19 cellular contexts compared by ENCODE assay signal in genomic region chr22:44574581-44575343, GRCh38.
A peak's percentile ranks its signal among the peaks of the same experiment; 100 is the strongest.
DNase-seq lines count a peak whose midpoint lies in the region; ATAC-seq and TF ChIP-seq lines count a peak whose summit lies in the region.
"Had no signal": no experiment of that assay in that cellular context is flagged by ENCODE, and none has a peak within 500 bp of the region (broad histone marks: within the 10 kb centered on the region; RNA-seq: fewer than 3 reads in every experiment).

No MANE protein-coding gene starts in this region.

- peak overlapping the region; percentile 22 for H3K4me3 ChIP-seq in skeletal muscle satellite cell (ENCODE audit: low read length)
- H3K4me3 ChIP-seq: adrenal gland, MG63 had no signal

- H3K9me3 Mint-ChIP-seq in activated naive CD4-positive, alpha-beta T cell treated with anti-CD3 and anti-CD28 coated beads, Interleukin-2, amount 50 U/mL, for 24 hours = no peaks in the 10 kb centered on the region
- no peaks in the 10 kb centered on the region for H3K9me3 Mint-ChIP-seq in activated naive CD4-positive, alpha-beta T cell treated with anti-CD3 and anti-CD28 coated beads for 36 hours
- H3K9me3 Mint-ChIP-seq: activated T-helper 1 cell treated with anti-CD3 and anti-CD28 coated beads, Interleukin-12 subunit alpha, Interleukin-12 subunit beta, Interleukin-2, Interleukin-4 antibody, amounts not matched to agents 30 ng/mL and 10 ng/mL and 1 ng/mL, durations not matched to agents 14 hours and 24 hours and 36 hours; CD4-positive, alpha-beta T cell; mesothelial cell of epicardium; T-cell had no signal

- H3K36me3 Mint-ChIP-seq in activated naive CD4-positive, alpha-beta T cell treated with anti-CD3 and anti-CD28 coated beads, Interleukin-2, amount 50 U/mL, for 24 hours = no peaks in the 10 kb centered on the region
- H3K36me3 Mint-ChIP-seq in activated naive CD4-positive, alpha-beta T cell treated with anti-CD3 and anti-CD28 coated beads for 36 hours (ENCODE audit: low read depth) = no peaks in the 10 kb centered on the region
- H3K36me3 Mint-ChIP-seq: mesothelial cell of epicardium; stimulated activated memory B cell treated with anti-CD40 and anti-IgM and Interleukin-4, amounts not matched to agents 10 μg/mL and 1 μg/mL and 100 μg/mL, for 72 hours; T-cell had no signal

- H3K27ac Mint-ChIP-seq in activated naive CD4-positive, alpha-beta T cell treated with anti-CD3 and anti-CD28 coated beads, Interleukin-2, amount 50 U/mL, for 24 hours = peak overlapping the region; percentile 77
- no peak overlapping the region for H3K27ac Mint-ChIP-seq in activated naive CD4-positive, alpha-beta T cell treated with anti-CD3 and anti-CD28 coated beads for 36 hours
- H3K27ac Mint-ChIP-seq: activated T-helper 1 cell treated with anti-CD3 and anti-CD28 coated beads, Interleukin-12 subunit alpha, Interleukin-12 subunit beta, Interleukin-2, Interleukin-4 antibody, amounts not matched to agents 30 ng/mL and 10 ng/mL and 1 ng/mL, durations not matched to agents 14 hours and 24 hours and 36 hours; CD4-positive, alpha-beta T cell; mesothelial cell of epicardium; stimulated activated memory B cell treated with anti-CD40 and anti-IgM and Interleukin-4, amounts not matched to agents 10 μg/mL and 1 μg/mL and 100 μg/mL, for 72 hours; T-cell had no signal

- no peak overlapping the region for H3K4me3 Mint-ChIP-seq in activated naive CD4-positive, alpha-beta T cell treated with anti-CD3 and anti-CD28 coated beads, Interleukin-2, amount 50 U/mL, for 24 hours
- no peak overlapping the region for H3K4me3 Mint-ChIP-seq in activated naive CD4-positive, alpha-beta T cell treated with anti-CD3 and anti-CD28 coated beads for 36 hours
- H3K4me3 Mint-ChIP-seq: activated T-helper 1 cell treated with anti-CD3 and anti-CD28 coated beads, Interleukin-12 subunit alpha, Interleukin-12 subunit beta, Interleukin-2, Interleukin-4 antibody, amounts not matched to agents 30 ng/mL and 10 ng/mL and 1 ng/mL, durations not matched to agents 14 hours and 24 hours and 36 hours; CD4-positive, alpha-beta T cell; mesothelial cell of epicardium; neural crest cell; stimulated activated memory B cell treated with anti-CD40 and anti-IgM and Interleukin-4, amounts not matched to agents 10 μg/mL and 1 μg/mL and 100 μg/mL, for 72 hours; T-cell had no signal

- H3K27me3 Mint-ChIP-seq in activated naive CD4-positive, alpha-beta T cell treated with anti-CD3 and anti-CD28 coated beads, Interleukin-2, amount 50 U/mL, for 24 hours = peaks cover 11% of the 10 kb centered on the region
- H3K27me3 Mint-ChIP-seq in activated naive CD4-positive, alpha-beta T cell treated with anti-CD3 and anti-CD28 coated beads for 36 hours (ENCODE audit: low read depth) = peaks cover 29% of the 10 kb centered on the region

- H3K4me2 ChIP-seq in skeletal muscle satellite cell (ENCODE audit: low read length) = no peak overlapping the region

- no peaks in the 10 kb centered on the region for H3K4me1 Mint-ChIP-seq in activated naive CD4-positive, alpha-beta T cell treated with anti-CD3 and anti-CD28 coated beads, Interleukin-2, amount 50 U/mL, for 24 hours
- H3K4me1 Mint-ChIP-seq in activated naive CD4-positive, alpha-beta T cell treated with anti-CD3 and anti-CD28 coated beads for 36 hours (ENCODE audit: low read depth) = no peaks in the 10 kb centered on the region
- H3K4me1 Mint-ChIP-seq: neural crest cell; stimulated activated memory B cell treated with anti-CD40 and anti-IgM and Interleukin-4, amounts not matched to agents 10 μg/mL and 1 μg/mL and 100 μg/mL, for 72 hours had no signal

- no peaks in the 10 kb centered on the region for H3K9me3 ChIP-seq in skeletal muscle satellite cell (replicated peaks; ENCODE audit: low read length)
- H3K9me3 ChIP-seq: adrenal gland had no signal

- ATAC-seq in SK-N-SH treated with all-trans-retinoic acid at 6 μM for 48 hours (peak; percentile 12; the same call in 2 of the 3 replicates), left ventricle myocardium superior (peak; percentile 80), HG02759 (IDR thresholded peaks at IDR 0.05; ENCODE audit: unreplicated experiment) (no peak)
- ATAC-seq: HepG2; stimulated activated memory B cell treated with anti-CD40 and anti-IgM and Interleukin-4, amounts not matched to agents 10 μg/mL and 1 μg/mL and 100 μg/mL, for 72 hours; T-cell had no signal

- CTCF ChIA-PET in activated naive CD4-positive, alpha-beta T cell treated with anti-CD3 and anti-CD28 coated beads for 36 hours (lab: Charles Lee) = no interaction called here

- no peaks in the 10 kb centered on the region for H3K36me3 ChIP-seq in skeletal muscle satellite cell (ENCODE audit: insufficient read depth, low read length)
- H3K36me3 ChIP-seq: adrenal gland, MG63 had no signal

- no peak overlapping the region for H3K9ac ChIP-seq in skeletal muscle satellite cell (ENCODE audit: low read depth, low read length)

- intact Hi-C loops in activated naive CD4-positive, alpha-beta T cell treated with anti-CD3 and anti-CD28 coated beads for 36 hours (cut with micrococcal nuclease) = loop anchor here (5.0 kb wide), 1 partner anchor 492 kb away; no protein-coding TSS in a partner anchor
- intact Hi-C loops in left ventricle myocardium superior (cut with micrococcal nuclease) = no loop called here

- peaks cover 11% of the 10 kb centered on the region for H3K4me1 ChIP-seq in skeletal muscle satellite cell (ENCODE audit: control insufficient read depth, insufficient read depth, low read length)
- H3K4me1 ChIP-seq: adrenal gland had no signal

- H3K27me3 ChIP-seq in skeletal muscle satellite cell (ENCODE audit: control insufficient read depth, insufficient read depth, low read length) = peaks cover 55% of the 10 kb centered on the region
- H3K27me3 ChIP-seq: adrenal gland, MG63 had no signal

- no peak for DNase-seq in activated naive CD4-positive, alpha-beta T cell treated with anti-CD3 and anti-CD28 coated beads for 36 hours
- DNase-seq in left ventricle myocardium superior (no peak), iPS-NIHi11 (ENCODE audit: low spot score) (no peak), NOMO-1 treated with DMSO at 0.1 percent for 48 hours (lab: John Stamatoyannopoulos, UW; ENCODE audit: unreplicated experiment) (no peak)
- DNase-seq: activated CD4-positive, alpha-beta T cell treated with anti-CD3 and anti-CD28 coated beads, Interleukin-2, amount 50 U/mL, for 4 hours; NCI-H1694 had no signal

TF ChIP-seq in SK-N-SH treated with all-trans-retinoic acid at 6 μM for 48 hours, 23 proteins besides CTCF, POLR2A, EP300 and RAD21:
- TF ChIP-seq TSHZ2 (CRISPR knock-in tag; IDR thresholded peaks at IDR 0.05) (no peak), TOX (CRISPR knock-in tag; IDR thresholded peaks at IDR 0.05; ENCODE audit: borderline replicate concordance) (no peak), RARB (CRISPR knock-in tag; IDR thresholded peaks at IDR 0.05) (no peak), ZC3H10 (CRISPR knock-in tag; IDR thresholded peaks at IDR 0.05) (no peak), ISL1 (CRISPR knock-in tag; IDR thresholded peaks at IDR 0.05) (no peak), ARNTL (CRISPR knock-in tag; IDR thresholded peaks at IDR 0.05; ENCODE audit: borderline replicate concordance, low read depth) (no peak), CSDC2 (CRISPR knock-in tag; IDR thresholded peaks at IDR 0.05) (no peak), CSRNP3 (CRISPR knock-in tag; IDR thresholded peaks at IDR 0.05) (no peak), TCF4 (CRISPR knock-in tag; IDR thresholded peaks at IDR 0.05; ENCODE audit: borderline replicate concordance) (no peak)
TF ChIP-seq in SK-N-SH treated with all-trans-retinoic acid at 6 μM for 48 hours: peak in this region for 0.
